In the genomic region with DNA sequence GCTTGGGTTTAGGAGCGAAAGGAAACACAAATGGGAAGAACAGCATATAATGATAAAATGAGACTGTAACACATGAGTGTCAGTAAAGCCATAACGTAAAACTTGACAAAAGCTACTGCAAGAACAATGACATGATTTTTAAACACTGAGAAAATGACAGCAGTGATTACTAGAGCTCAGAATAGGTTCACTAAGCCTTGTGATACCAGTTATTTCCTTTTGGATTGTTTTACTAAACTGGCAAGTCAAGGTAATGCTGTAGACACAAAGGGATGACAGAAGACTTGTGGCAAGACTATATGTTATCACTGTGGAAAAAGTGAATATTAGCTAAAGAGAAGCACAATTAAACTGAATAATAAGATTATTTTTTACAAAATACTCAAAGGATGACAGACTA, we compare ENCODE assay signal across 22 cellular contexts. TPM values are rescaled to one million over a fixed set of nuclear protein-coding genes. Genes with fewer than 3 reads are reported as not detected.
DNase-seq lines count a peak whose midpoint lies in the region; ATAC-seq lines count a peak whose summit lies in the region.
"Had no signal": no experiment of that assay in that cellular context is flagged by ENCODE, and none has a peak within 500 bp of the region (broad histone marks: within the 10 kb centered on the region; RNA-seq: fewer than 3 reads in every experiment).

No MANE protein-coding gene starts in this region.

- peak; percentile 41 for ATAC-seq in stimulated activated naive CD8-positive, alpha-beta T cell treated with anti-CD3 and anti-CD28 coated beads, Interleukin-15, Interleukin-2, amounts not matched to agents 100 U/mL and 50 U/mL, for 24 hours
- no peak for ATAC-seq in stimulated activated naive CD8-positive, alpha-beta T cell treated with anti-CD3 and anti-CD28 coated beads, Interleukin-15, amount 100 ng/mL, for 72 hours
- ATAC-seq in HG02678 (IDR thresholded peaks at IDR 0.05; ENCODE audit: unreplicated experiment) = no peak
- no peak for ATAC-seq in aorta (ENCODE audit: low FRiP score)

- intact Hi-C loops in aorta (cut with DNase I) = no loop called here

- no peak for DNase-seq in stimulated activated naive CD8-positive, alpha-beta T cell treated with anti-CD3 and anti-CD28 coated beads, Interleukin-15, Interleukin-2, amounts not matched to agents 100 U/mL and 50 U/mL, for 24 hours
- no peak for DNase-seq in stimulated activated naive CD8-positive, alpha-beta T cell treated with anti-CD3 and anti-CD28 coated beads, Interleukin-15, amount 100 ng/mL, for 72 hours
- DNase-seq in adipocyte (ENCODE audit: low read depth) (no peak), T1000 (lab: John Stamatoyannopoulos, UW) (no peak), aorta (no peak)
- DNase-seq: activated CD4-positive, alpha-beta T cell treated with anti-CD3 and anti-CD28 coated beads, Interleukin-2, amount 10 ng/mL, durations not matched to agents 7 days and 5 days; amniotic stem cell; BE2C; hypothalamus; KG1; NCI-H2081 treated with DMSO at 0.1 percent for 48 hours; NCI-H510A treated with DMSO at 0.1 percent for 48 hours; RPMI8226; sigmoid colon; stimulated activated CD4-positive, alpha-beta T cell treated with anti-CD3 and anti-CD28 coated beads, Interleukin-2, amount 100 ng/mL, for 24 hours had no signal

- 88 to 95% methylated on average over 2 of the region's 2 CpGs for WGBS in aorta, 2 donors

- H3K9me3 ChIP-seq in adipocyte (ENCODE audit: control insufficient read depth, low read length) (no peaks in the 10 kb centered on the region), muscle layer of duodenum (ENCODE audit: control insufficient read depth in 1 of 2, low read length in 2 of 2) (no peaks in the 10 kb centered on the region), aorta (ENCODE audit: control insufficient read depth, low read length) (no peaks in the 10 kb centered on the region)
- H3K9me3 ChIP-seq: BE2C, sigmoid colon, vagina had no signal

- peaks cover 90% of the 10 kb centered on the region for H3K4me1 ChIP-seq in adipocyte (ENCODE audit: control insufficient read depth, insufficient read depth, low read length)
- H3K4me1 ChIP-seq in muscle layer of duodenum (ENCODE audit: control insufficient read depth in 1 of 2, insufficient read depth in 2 of 2, low read length in 2 of 2) = peaks cover 31 to 41% of the 10 kb centered on the region in 2 donors
- H3K4me1 ChIP-seq in aorta (ENCODE audit: control insufficient read depth in 1 of 2, insufficient read depth in 2 of 2, low read length in 2 of 2) = peaks cover 0 to 5% of the 10 kb centered on the region in 2 donors
- H3K4me1 ChIP-seq: BE2C had no signal

- H3K27me3 ChIP-seq in adipocyte (replicated peaks; ENCODE audit: control insufficient read depth, insufficient read depth, low read length) (no peaks in the 10 kb centered on the region), muscle layer of duodenum (ENCODE audit: low read depth, low read length) (no peaks in the 10 kb centered on the region), aorta (ENCODE audit: control insufficient read depth in 1 of 2, insufficient read depth in 2 of 2, low read length in 1 of 2) (no peaks in the 10 kb centered on the region)
- H3K27me3 ChIP-seq: BE2C, sigmoid colon, vagina had no signal

- H3K4me3 ChIP-seq in adipocyte (ENCODE audit: low read length) (no peak overlapping the region), muscle layer of duodenum (ENCODE audit: low read depth in 1 of 2, low read length in 2 of 2) (no peak overlapping the region), aorta (ENCODE audit: low read length in 2 of 2) (no peak overlapping the region)
- H3K4me3 ChIP-seq: sigmoid colon, vagina had no signal

- H3K27ac ChIP-seq in muscle layer of duodenum (ENCODE audit: low read length) (peak overlapping the region; percentile 46), aorta (ENCODE audit: low read depth in 1 of 2, low read length in 2 of 2) (no peak overlapping the region)
- H3K27ac ChIP-seq: vagina had no signal

- no peaks in the 10 kb centered on the region for H3K9me3 Mint-ChIP-seq in stimulated activated naive CD8-positive, alpha-beta T cell treated with anti-CD3 and anti-CD28 coated beads, Interleukin-15, amount 100 ng/mL, for 72 hours
- H3K9me3 Mint-ChIP-seq: activated CD4-positive, alpha-beta T cell treated with anti-CD3 and anti-CD28 coated beads, Interleukin-2, amount 10 ng/mL, durations not matched to agents 7 days and 5 days; activated T-helper 1 cell treated with anti-CD3 and anti-CD28 coated beads, Interleukin-12 subunit alpha, Interleukin-12 subunit beta, Interleukin-2, Interleukin-4 antibody, amounts not matched to agents 30 ng/mL and 10 ng/mL and 1 ng/mL, durations not matched to agents 14 hours and 24 hours and 36 hours had no signal

- H3K4me3 Mint-ChIP-seq in stimulated activated naive CD8-positive, alpha-beta T cell treated with anti-CD3 and anti-CD28 coated beads, Interleukin-15, amount 100 ng/mL, for 72 hours = no peak overlapping the region
- H3K4me3 Mint-ChIP-seq: activated CD4-positive, alpha-beta T cell treated with anti-CD3 and anti-CD28 coated beads, Interleukin-2, amount 10 ng/mL, durations not matched to agents 7 days and 5 days; activated T-helper 1 cell treated with anti-CD3 and anti-CD28 coated beads, Interleukin-12 subunit alpha, Interleukin-12 subunit beta, Interleukin-2, Interleukin-4 antibody, amounts not matched to agents 30 ng/mL and 10 ng/mL and 1 ng/mL, durations not matched to agents 14 hours and 24 hours and 36 hours had no signal

- peaks cover 55% of the 10 kb centered on the region for H3K4me1 Mint-ChIP-seq in stimulated activated naive CD8-positive, alpha-beta T cell treated with anti-CD3 and anti-CD28 coated beads, Interleukin-15, amount 100 ng/mL, for 72 hours

- H3K36me3 ChIP-seq in adipocyte (ENCODE audit: control insufficient read depth, insufficient read depth, low read length, severe bottlenecking) (peaks cover 49% of the 10 kb centered on the region), muscle layer of duodenum (ENCODE audit: control insufficient read depth in 1 of 2, insufficient read depth in 2 of 2, low read length in 2 of 2) (peaks cover 21 to 32% of the 10 kb centered on the region in 2 donors), aorta (ENCODE audit: control insufficient read depth in 1 of 2, insufficient read depth in 2 of 2, low read length in 1 of 2) (peaks cover 4 to 6% of the 10 kb centered on the region in 2 donors)

- H3K27me3 Mint-ChIP-seq in stimulated activated naive CD8-positive, alpha-beta T cell treated with anti-CD3 and anti-CD28 coated beads, Interleukin-15, amount 100 ng/mL, for 72 hours = no peaks in the 10 kb centered on the region
- H3K27me3 Mint-ChIP-seq: activated CD4-positive, alpha-beta T cell treated with anti-CD3 and anti-CD28 coated beads, Interleukin-2, amount 10 ng/mL, durations not matched to agents 7 days and 5 days had no signal

- H3K9ac ChIP-seq in adipocyte (ENCODE audit: low read length) = peak overlapping the region; percentile 48

- H3K27ac Mint-ChIP-seq in stimulated activated naive CD8-positive, alpha-beta T cell treated with anti-CD3 and anti-CD28 coated beads, Interleukin-15, amount 100 ng/mL, for 72 hours = peak overlapping the region in 1 of 2 donors; percentile 57
- H3K27ac Mint-ChIP-seq: activated CD4-positive, alpha-beta T cell treated with anti-CD3 and anti-CD28 coated beads, Interleukin-2, amount 10 ng/mL, durations not matched to agents 7 days and 5 days; activated T-helper 1 cell treated with anti-CD3 and anti-CD28 coated beads, Interleukin-12 subunit alpha, Interleukin-12 subunit beta, Interleukin-2, Interleukin-4 antibody, amounts not matched to agents 30 ng/mL and 10 ng/mL and 1 ng/mL, durations not matched to agents 14 hours and 24 hours and 36 hours had no signal

RNA-seq across cellular contexts. Expression of a gene that starts 12.7 kb away (rescaled TPM):
- total RNA-seq in aorta = 100 to 1,000 TPM in 1 of 2 donors, 10 to 100 TPM in 1; 92.4 to 120 TPM
- 100 to 1,000 TPM in 1 of 2 donors, 10 to 100 TPM in 1; 54.3 to 108 TPM for polyA plus RNA-seq in aorta

RNA-seq across cellular contexts. Expression of a gene that starts 28.3 kb away (rescaled TPM):
- not detected for total RNA-seq in aorta
- polyA plus RNA-seq in aorta = not detected
- total RNA-seq: activated CD4-positive, alpha-beta T cell treated with anti-CD3 and anti-CD28 coated beads, Interleukin-2, amount 10 ng/mL, durations not matched to agents 7 days and 5 days; activated T-helper 1 cell treated with anti-CD3 and anti-CD28 coated beads, Interleukin-12 subunit alpha, Interleukin-12 subunit beta, Interleukin-2, Interleukin-4 antibody, amounts not matched to agents 30 ng/mL and 10 ng/mL and 1 ng/mL, durations not matched to agents 14 hours and 24 hours and 36 hours; chondrocyte; sigmoid colon; subcutaneous adipose tissue; vagina had no signal
- polyA plus RNA-seq: keratinocyte, sigmoid colon had no signal

RNA-seq across cellular contexts. Expression of a gene that starts 45.4 kb away (rescaled TPM):
- total RNA-seq in aorta = 10 to 100 TPM; 32.2 to 32.8 TPM
- polyA plus RNA-seq in aorta = 10 to 100 TPM; 39.4 to 42.7 TPM
